1 cellular context compared by ENCODE assay signal in the genomic region with DNA sequence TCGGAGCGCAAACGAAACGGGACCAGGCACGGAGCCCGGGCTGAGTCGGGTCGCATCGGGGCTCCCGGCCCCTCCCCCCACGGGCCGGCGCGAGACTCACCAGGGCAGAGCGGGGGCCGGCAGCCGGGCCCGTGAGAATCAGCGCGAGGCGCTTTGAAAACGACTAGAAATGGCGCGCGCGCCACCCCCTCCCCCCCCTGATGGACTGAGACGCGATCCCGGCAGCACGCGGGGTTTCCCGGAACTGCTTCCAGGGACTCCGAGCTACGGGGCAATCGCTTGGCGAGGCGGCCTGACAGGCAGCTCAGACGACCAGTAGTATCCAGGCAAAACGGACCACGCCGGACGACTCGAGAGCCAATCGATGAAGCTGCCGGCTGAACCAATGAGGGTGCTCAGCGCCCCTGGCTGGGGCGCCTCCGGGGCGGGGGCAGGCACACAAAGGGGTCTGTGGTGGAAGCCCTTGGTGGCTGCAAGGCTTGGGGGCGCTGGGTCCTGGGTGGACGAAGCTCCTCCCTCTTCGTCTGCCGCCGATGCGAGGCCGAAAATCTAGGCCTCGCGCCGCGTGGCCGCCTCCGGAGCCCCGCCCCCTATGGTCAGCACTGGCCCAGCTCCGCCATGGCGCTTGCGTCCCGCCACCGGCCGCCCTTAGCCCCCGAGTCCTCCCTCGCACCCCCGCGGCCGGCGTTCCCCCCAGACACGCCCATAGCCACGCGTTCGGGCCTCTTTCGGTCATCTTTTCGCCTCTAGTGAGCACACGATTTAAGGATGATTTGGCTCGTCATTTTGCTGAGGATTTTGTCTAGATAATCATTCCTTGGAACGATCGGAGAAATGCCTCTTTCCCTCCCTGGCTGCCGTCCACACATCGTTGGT.
TF ChIP-seq lines count a peak whose summit lies in the region.

A gene (minus strand): TSS at position 174 of the 876 bp plus-strand sequence. CDS start 3,276 bp downstream, outside the sequence.

TF ChIP-seq in H1, 55 proteins besides CTCF, POLR2A, EP300 and RAD21 (continued from another document):
- TF ChIP-seq, protein P1, sequence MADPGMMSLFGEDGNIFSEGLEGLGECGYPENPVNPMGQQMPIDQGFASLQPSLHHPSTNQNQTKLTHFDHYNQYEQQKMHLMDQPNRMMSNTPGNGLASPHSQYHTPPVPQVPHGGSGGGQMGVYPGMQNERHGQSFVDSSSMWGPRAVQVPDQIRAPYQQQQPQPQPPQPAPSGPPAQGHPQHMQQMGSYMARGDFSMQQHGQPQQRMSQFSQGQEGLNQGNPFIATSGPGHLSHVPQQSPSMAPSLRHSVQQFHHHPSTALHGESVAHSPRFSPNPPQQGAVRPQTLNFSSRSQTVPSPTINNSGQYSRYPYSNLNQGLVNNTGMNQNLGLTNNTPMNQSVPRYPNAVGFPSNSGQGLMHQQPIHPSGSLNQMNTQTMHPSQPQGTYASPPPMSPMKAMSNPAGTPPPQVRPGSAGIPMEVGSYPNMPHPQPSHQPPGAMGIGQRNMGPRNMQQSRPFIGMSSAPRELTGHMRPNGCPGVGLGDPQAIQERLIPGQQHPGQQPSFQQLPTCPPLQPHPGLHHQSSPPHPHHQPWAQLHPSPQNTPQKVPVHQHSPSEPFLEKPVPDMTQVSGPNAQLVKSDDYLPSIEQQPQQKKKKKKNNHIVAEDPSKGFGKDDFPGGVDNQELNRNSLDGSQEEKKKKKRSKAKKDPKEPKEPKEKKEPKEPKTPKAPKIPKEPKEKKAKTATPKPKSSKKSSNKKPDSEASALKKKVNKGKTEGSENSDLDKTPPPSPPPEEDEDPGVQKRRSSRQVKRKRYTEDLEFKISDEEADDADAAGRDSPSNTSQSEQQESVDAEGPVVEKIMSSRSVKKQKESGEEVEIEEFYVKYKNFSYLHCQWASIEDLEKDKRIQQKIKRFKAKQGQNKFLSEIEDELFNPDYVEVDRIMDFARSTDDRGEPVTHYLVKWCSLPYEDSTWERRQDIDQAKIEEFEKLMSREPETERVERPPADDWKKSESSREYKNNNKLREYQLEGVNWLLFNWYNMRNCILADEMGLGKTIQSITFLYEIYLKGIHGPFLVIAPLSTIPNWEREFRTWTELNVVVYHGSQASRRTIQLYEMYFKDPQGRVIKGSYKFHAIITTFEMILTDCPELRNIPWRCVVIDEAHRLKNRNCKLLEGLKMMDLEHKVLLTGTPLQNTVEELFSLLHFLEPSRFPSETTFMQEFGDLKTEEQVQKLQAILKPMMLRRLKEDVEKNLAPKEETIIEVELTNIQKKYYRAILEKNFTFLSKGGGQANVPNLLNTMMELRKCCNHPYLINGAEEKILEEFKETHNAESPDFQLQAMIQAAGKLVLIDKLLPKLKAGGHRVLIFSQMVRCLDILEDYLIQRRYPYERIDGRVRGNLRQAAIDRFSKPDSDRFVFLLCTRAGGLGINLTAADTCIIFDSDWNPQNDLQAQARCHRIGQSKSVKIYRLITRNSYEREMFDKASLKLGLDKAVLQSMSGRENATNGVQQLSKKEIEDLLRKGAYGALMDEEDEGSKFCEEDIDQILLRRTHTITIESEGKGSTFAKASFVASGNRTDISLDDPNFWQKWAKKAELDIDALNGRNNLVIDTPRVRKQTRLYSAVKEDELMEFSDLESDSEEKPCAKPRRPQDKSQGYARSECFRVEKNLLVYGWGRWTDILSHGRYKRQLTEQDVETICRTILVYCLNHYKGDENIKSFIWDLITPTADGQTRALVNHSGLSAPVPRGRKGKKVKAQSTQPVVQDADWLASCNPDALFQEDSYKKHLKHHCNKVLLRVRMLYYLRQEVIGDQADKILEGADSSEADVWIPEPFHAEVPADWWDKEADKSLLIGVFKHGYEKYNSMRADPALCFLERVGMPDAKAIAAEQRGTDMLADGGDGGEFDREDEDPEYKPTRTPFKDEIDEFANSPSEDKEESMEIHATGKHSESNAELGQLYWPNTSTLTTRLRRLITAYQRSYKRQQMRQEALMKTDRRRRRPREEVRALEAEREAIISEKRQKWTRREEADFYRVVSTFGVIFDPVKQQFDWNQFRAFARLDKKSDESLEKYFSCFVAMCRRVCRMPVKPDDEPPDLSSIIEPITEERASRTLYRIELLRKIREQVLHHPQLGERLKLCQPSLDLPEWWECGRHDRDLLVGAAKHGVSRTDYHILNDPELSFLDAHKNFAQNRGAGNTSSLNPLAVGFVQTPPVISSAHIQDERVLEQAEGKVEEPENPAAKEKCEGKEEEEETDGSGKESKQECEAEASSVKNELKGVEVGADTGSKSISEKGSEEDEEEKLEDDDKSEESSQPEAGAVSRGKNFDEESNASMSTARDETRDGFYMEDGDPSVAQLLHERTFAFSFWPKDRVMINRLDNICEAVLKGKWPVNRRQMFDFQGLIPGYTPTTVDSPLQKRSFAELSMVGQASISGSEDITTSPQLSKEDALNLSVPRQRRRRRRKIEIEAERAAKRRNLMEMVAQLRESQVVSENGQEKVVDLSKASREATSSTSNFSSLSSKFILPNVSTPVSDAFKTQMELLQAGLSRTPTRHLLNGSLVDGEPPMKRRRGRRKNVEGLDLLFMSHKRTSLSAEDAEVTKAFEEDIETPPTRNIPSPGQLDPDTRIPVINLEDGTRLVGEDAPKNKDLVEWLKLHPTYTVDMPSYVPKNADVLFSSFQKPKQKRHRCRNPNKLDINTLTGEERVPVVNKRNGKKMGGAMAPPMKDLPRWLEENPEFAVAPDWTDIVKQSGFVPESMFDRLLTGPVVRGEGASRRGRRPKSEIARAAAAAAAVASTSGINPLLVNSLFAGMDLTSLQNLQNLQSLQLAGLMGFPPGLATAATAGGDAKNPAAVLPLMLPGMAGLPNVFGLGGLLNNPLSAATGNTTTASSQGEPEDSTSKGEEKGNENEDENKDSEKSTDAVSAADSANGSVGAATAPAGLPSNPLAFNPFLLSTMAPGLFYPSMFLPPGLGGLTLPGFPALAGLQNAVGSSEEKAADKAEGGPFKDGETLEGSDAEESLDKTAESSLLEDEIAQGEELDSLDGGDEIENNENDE (IDR thresholded peaks at IDR 0.05; ENCODE audit: insufficient replicate concordance, low read length): no peak
- no peak for TF ChIP-seq BCL11A (IDR thresholded peaks at IDR 0.05; ENCODE audit: low read depth in 2 of 2, low read length in 2 of 2)
- no peak for TF ChIP-seq FOSL1 (IDR thresholded peaks at IDR 0.05; ENCODE audit: insufficient read depth, low read depth, low read length)
- peak; percentile 88 for TF ChIP-seq TAF1 (IDR thresholded peaks at IDR 0.05; ENCODE audit: low read depth, low read length)
- no peak for TF ChIP-seq CEBPB (IDR thresholded peaks at IDR 0.05; ENCODE audit: low read depth, low read length)
- no peak for TF ChIP-seq ZNF274 (IDR thresholded peaks at IDR 0.05; ENCODE audit: borderline replicate concordance, extremely low read depth, low read length)
- TF ChIP-seq, protein P2, sequence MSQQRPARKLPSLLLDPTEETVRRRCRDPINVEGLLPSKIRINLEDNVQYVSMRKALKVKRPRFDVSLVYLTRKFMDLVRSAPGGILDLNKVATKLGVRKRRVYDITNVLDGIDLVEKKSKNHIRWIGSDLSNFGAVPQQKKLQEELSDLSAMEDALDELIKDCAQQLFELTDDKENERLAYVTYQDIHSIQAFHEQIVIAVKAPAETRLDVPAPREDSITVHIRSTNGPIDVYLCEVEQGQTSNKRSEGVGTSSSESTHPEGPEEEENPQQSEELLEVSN (IDR thresholded peaks at IDR 0.05): peak; percentile 66; the same call in 1 of the 2 replicates
- peak; percentile 82 for TF ChIP-seq KDM4A (IDR thresholded peaks at IDR 0.05; ENCODE audit: low read depth, low read length, severe bottlenecking)
- TF ChIP-seq, protein P3, sequence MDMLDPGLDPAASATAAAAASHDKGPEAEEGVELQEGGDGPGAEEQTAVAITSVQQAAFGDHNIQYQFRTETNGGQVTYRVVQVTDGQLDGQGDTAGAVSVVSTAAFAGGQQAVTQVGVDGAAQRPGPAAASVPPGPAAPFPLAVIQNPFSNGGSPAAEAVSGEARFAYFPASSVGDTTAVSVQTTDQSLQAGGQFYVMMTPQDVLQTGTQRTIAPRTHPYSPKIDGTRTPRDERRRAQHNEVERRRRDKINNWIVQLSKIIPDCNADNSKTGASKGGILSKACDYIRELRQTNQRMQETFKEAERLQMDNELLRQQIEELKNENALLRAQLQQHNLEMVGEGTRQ (IDR thresholded peaks at IDR 0.05; ENCODE audit: low read length): no peak
- TF ChIP-seq JUN (IDR thresholded peaks at IDR 0.05; ENCODE audit: low read depth, low read length): no peak
- no peak for TF ChIP-seq MAFK (IDR thresholded peaks at IDR 0.05; ENCODE audit: low read depth, low read length)
- TF ChIP-seq, protein P4, sequence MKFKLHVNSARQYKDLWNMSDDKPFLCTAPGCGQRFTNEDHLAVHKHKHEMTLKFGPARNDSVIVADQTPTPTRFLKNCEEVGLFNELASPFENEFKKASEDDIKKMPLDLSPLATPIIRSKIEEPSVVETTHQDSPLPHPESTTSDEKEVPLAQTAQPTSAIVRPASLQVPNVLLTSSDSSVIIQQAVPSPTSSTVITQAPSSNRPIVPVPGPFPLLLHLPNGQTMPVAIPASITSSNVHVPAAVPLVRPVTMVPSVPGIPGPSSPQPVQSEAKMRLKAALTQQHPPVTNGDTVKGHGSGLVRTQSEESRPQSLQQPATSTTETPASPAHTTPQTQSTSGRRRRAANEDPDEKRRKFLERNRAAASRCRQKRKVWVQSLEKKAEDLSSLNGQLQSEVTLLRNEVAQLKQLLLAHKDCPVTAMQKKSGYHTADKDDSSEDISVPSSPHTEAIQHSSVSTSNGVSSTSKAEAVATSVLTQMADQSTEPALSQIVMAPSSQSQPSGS (IDR thresholded peaks at IDR 0.05; ENCODE audit: low read length): no peak
- TF ChIP-seq TEAD4 (IDR thresholded peaks at IDR 0.05; ENCODE audit: low read depth, low read length): no peak
- peak; percentile 78 for TF ChIP-seq TBP (IDR thresholded peaks at IDR 0.05; ENCODE audit: low read depth, low read length)
- no peak for TF ChIP-seq POU5F1 (IDR thresholded peaks at IDR 0.05; ENCODE audit: low read depth, low read length)
- no peak for TF ChIP-seq EZH2 (IDR thresholded peaks at IDR 0.05; ENCODE audit: low read depth, low read length, severe bottlenecking)
- TF ChIP-seq, protein P5, sequence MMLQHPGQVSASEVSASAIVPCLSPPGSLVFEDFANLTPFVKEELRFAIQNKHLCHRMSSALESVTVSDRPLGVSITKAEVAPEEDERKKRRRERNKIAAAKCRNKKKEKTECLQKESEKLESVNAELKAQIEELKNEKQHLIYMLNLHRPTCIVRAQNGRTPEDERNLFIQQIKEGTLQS (IDR thresholded peaks at IDR 0.05; ENCODE audit: insufficient read depth, low read depth, low read length): no peak
- TF ChIP-seq NRF1 (IDR thresholded peaks at IDR 0.05; ENCODE audit: low read depth, low read length): no peak
- peak; percentile 71 for TF ChIP-seq CREB1 (IDR thresholded peaks at IDR 0.05)
- peak; percentile 94 for TF ChIP-seq SP1 (IDR thresholded peaks at IDR 0.05; ENCODE audit: low read depth, low read length)
- TF ChIP-seq CHD1 (IDR thresholded peaks at IDR 0.05; ENCODE audit: low read depth, low read length): no peak
- no peak for TF ChIP-seq RFX5 (IDR thresholded peaks at IDR 0.05; ENCODE audit: borderline replicate concordance, low read depth, low read length)
- no peak for TF ChIP-seq SRF (IDR thresholded peaks at IDR 0.05; ENCODE audit: low read depth, low read length)
- TF ChIP-seq KDM1A (IDR thresholded peaks at IDR 0.05; ENCODE audit: borderline replicate concordance, low read length): no peak
- TF ChIP-seq SIRT6 (IDR thresholded peaks at IDR 0.05; ENCODE audit: low read length): no peak
- TF ChIP-seq CTBP2 (IDR thresholded peaks at IDR 0.05; ENCODE audit: borderline replicate concordance, insufficient read depth, insufficient read length, low read length): no peak
- TF ChIP-seq, protein P6, sequence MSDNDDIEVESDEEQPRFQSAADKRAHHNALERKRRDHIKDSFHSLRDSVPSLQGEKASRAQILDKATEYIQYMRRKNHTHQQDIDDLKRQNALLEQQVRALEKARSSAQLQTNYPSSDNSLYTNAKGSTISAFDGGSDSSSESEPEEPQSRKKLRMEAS (IDR thresholded peaks at IDR 0.05): peak; percentile 79
- no peak for TF ChIP-seq CBX5 (IDR thresholded peaks at IDR 0.05; ENCODE audit: low read depth, low read length)
- peak; percentile 83 for TF ChIP-seq CHD2 (IDR thresholded peaks at IDR 0.05; ENCODE audit: low read length)
- no peak for TF ChIP-seq TCF12 (IDR thresholded peaks at IDR 0.05; ENCODE audit: low read depth, low read length)
- TF ChIP-seq GABPA (IDR thresholded peaks at IDR 0.05; ENCODE audit: borderline replicate concordance, insufficient read depth, low read length): no peak
- no peak for TF ChIP-seq EGR1 (IDR thresholded peaks at IDR 0.05; ENCODE audit: borderline replicate concordance, low read depth, low read length)
- TF ChIP-seq RBBP5 (IDR thresholded peaks at IDR 0.05; ENCODE audit: borderline replicate concordance, low read depth, low read length): no peak
- no peak for TF ChIP-seq HDAC6 (IDR thresholded peaks at IDR 0.05; ENCODE audit: low read depth, low read length)
- peak; percentile 25; the same call in 1 of the 2 replicates for TF ChIP-seq SP4 (IDR thresholded peaks at IDR 0.05; ENCODE audit: low read length)
- peak; percentile 76 for TF ChIP-seq ASH2L (IDR thresholded peaks at IDR 0.05; ENCODE audit: low read length)
- no peak for TF ChIP-seq JUND (IDR thresholded peaks at IDR 0.05; ENCODE audit: low read length)
- peak in 1 of 2 experiments; percentile 79; a peak in 2 of 4 replicates for TF ChIP-seq SIN3A (conservative IDR thresholded peaks at IDR 0.05 in 1 of 2, IDR thresholded peaks at IDR 0.05 in 1 of 2; ENCODE audit: low read depth in 1 of 2, low read length in 2 of 2)
- peak; percentile 82; the same call in 1 of the 2 replicates for TF ChIP-seq YY1 (IDR thresholded peaks at IDR 0.05; ENCODE audit: low read depth, low read length)
- TF ChIP-seq POLR2AphosphoS5 (IDR thresholded peaks at IDR 0.05; ENCODE audit: low read depth, low read length): no peak; the same call in none of the 2 replicates
- TF ChIP-seq NANOG (IDR thresholded peaks at IDR 0.05; ENCODE audit: insufficient read depth, low read depth, low read length, poor library complexity, severe bottlenecking): no peak
- TF ChIP-seq RXRA (IDR thresholded peaks at IDR 0.05; ENCODE audit: insufficient read depth, low read depth, low read length): no peak
- peak; percentile 78 for TF ChIP-seq PHF8 (conservative IDR thresholded peaks at IDR 0.05; ENCODE audit: low read depth, low read length)
- TF ChIP-seq HDAC2 (IDR thresholded peaks at IDR 0.05; ENCODE audit: borderline replicate concordance in 1 of 2, low read depth in 2 of 2, low read length in 2 of 2): peak; percentile 71 to 72; a peak in 2 of 4 replicates
- TF ChIP-seq BRCA1 (IDR thresholded peaks at IDR 0.05; ENCODE audit: low read depth, low read length): no peak
- TF ChIP-seq BACH1 (IDR thresholded peaks at IDR 0.05; ENCODE audit: low read length): peak; percentile 84
- TF ChIP-seq SIX5 (IDR thresholded peaks at IDR 0.05; ENCODE audit: low read depth, low read length): no peak
- TF ChIP-seq TAF7 (optimal IDR thresholded peaks at IDR 0.05; ENCODE audit: borderline replicate concordance, low read depth, low read length): peak; percentile 87
- TF ChIP-seq GTF2F1 (IDR thresholded peaks at IDR 0.05; ENCODE audit: borderline replicate concordance, low read depth, low read length): 0 out of 2 replicates have a peak, but pooled peaks have one; percentile 47
- TF ChIP-seq SP2 (IDR thresholded peaks at IDR 0.05; ENCODE audit: low read length): peak; percentile 80
